In genomic region chr14:22838631-22839041, GRCh38 we compare ENCODE assay signal across 8 cellular contexts. TPM values are rescaled to one million over a fixed set of nuclear protein-coding genes. Genes with fewer than 3 reads are reported as not detected.
DNase-seq lines count a peak whose midpoint lies in the region; ATAC-seq and TF ChIP-seq lines count a peak whose summit lies in the region.

No MANE protein-coding gene starts in this region.

- peaks cover 48% of the 10 kb centered on the region for H3K27me3 Mint-ChIP-seq in T-helper 17 cell

- H3K4me1 Mint-ChIP-seq in T-helper 17 cell, result peaks cover 14% of the 10 kb centered on the region

- H3K36me3 ChIP-seq in prostate gland, result peaks cover 10 to 15% of the 10 kb centered on the region in 2 donors

- intact Hi-C loops in prostate gland (cut with DNase I), result loop anchor here (5.0 kb wide), 1 partner anchor 251 kb away; the partner anchor contains the start of gene DAD1

- H3K4me1 ChIP-seq in prostate gland (replicated peaks), result no peaks in the 10 kb centered on the region

- 9% methylated on average over 6 of the region's 6 CpGs for WGBS in prostate gland

- peak; percentile 8 for DNase-seq in GF-D8 (lab: John Stamatoyannopoulos, UW)
- DNase-seq in T-helper 17 cell, result no peak
- peak; percentile 86 for DNase-seq in glomerular visceral epithelial cell (ENCODE audit: extremely low spot score)
- no peak for DNase-seq in prostate gland (ENCODE audit: low spot score)
- DNase-seq in stimulated activated naive CD4-positive, alpha-beta T cell (lab: John Stamatoyannopoulos, UW), result no peak
- DNase-seq in NCI-H2196 (lab: John Stamatoyannopoulos, UW; ENCODE audit: unreplicated experiment), result no peak

- H3K4me3 Mint-ChIP-seq in T-helper 17 cell, result peak overlapping the region; percentile 55

- H3K27ac Mint-ChIP-seq in T-helper 17 cell, result no peak overlapping the region

- H3K4me3 ChIP-seq in prostate gland, result peak overlapping the region; percentile 71 to 82

- peak overlapping the region; percentile 92 to 93 for H3K27ac ChIP-seq in prostate gland

- H3K27me3 ChIP-seq in prostate gland (replicated peaks; ENCODE audit: insufficient read depth), result no peaks in the 10 kb centered on the region

- no peaks in the 10 kb centered on the region for H3K9me3 ChIP-seq in T-helper 17 cell (ENCODE audit: control insufficient read depth, low read length, poor library complexity, severe bottlenecking)
- H3K9me3 ChIP-seq in prostate gland, result no peaks in the 10 kb centered on the region

- TF ChIP-seq CTCF in prostate gland (IDR thresholded peaks at IDR 0.05), result no peak

- no peak for TF ChIP-seq POLR2A in prostate gland (IDR thresholded peaks at IDR 0.05)

- ATAC-seq in T-helper 17 cell (no peak), GM18870 (IDR thresholded peaks at IDR 0.05; ENCODE audit: unreplicated experiment) (no peak), GM18858 (IDR thresholded peaks at IDR 0.05; ENCODE audit: unreplicated experiment) (no peak)

- peaks cover 6% of the 10 kb centered on the region for H3K36me3 Mint-ChIP-seq in T-helper 17 cell (ENCODE audit: low read depth)

RNA-seq across cellular contexts. Expression of gene MMP14, which starts 2.3 kb away (rescaled TPM):
- 1 to 10 TPM in 1 of 2 donors, under 1 TPM in 1; 0.85 to 1.0 TPM for total RNA-seq in T-helper 17 cell
- total RNA-seq in prostate gland, result 10 to 100 TPM; 64.9 to 90.4 TPM

RNA-seq across cellular contexts. Expression of gene MRPL52, which starts 8.9 kb away (rescaled TPM):
- total RNA-seq in T-helper 17 cell, result 10 to 100 TPM; 36.2 to 44.6 TPM
- total RNA-seq in prostate gland, result 100 to 1,000 TPM in 1 of 2 donors, 10 to 100 TPM in 1; 54.5 to 195 TPM

RNA-seq across cellular contexts. Expression of gene SLC7A7, which starts 23.4 kb away (rescaled TPM):
- total RNA-seq in T-helper 17 cell (1 to 10 TPM in 1 of 2 donors, under 1 TPM in 1; 0.55 to 3.1 TPM), prostate gland (1 to 10 TPM; 4.6 to 8.1 TPM)

RNA-seq across cellular contexts. Expression of gene LRP10, which starts 32.9 kb away (rescaled TPM):
- total RNA-seq in T-helper 17 cell (10 to 100 TPM; 76.9 to 84.5 TPM), prostate gland (100 to 1,000 TPM; 124 to 150 TPM)

RNA-seq across cellular contexts. Expression of gene REM2, which starts 44.4 kb away (rescaled TPM):
- 1 to 10 TPM; 7.2 to 8.7 TPM for total RNA-seq in T-helper 17 cell
- 1 to 10 TPM in 1 of 2 donors, under 1 TPM in 1; 0.62 to 1.0 TPM for total RNA-seq in prostate gland

Comparison
In these comparisons a context has a peak if more than half of its experiments do, and no peak if none do; other contexts are left out.
1. DNase-seq: peak in GF-D8 (single experiment) and glomerular visceral epithelial cell (single experiment); none in T-helper 17 cell (0 of 3), prostate gland (single experiment), stimulated activated naive CD4-positive, alpha-beta T cell (0 of 6) and NCI-H2196 (single experiment).
2. RNA of gene MMP14, which starts 2.3 kb away (total RNA-seq): 64.9 to 90.4 TPM in prostate gland; 0.85 to 1.0 TPM in T-helper 17 cell; every median in the first group is over 10 times any median in the second.